ENCODE assay signal across 14 cellular contexts in the genomic region with DNA sequence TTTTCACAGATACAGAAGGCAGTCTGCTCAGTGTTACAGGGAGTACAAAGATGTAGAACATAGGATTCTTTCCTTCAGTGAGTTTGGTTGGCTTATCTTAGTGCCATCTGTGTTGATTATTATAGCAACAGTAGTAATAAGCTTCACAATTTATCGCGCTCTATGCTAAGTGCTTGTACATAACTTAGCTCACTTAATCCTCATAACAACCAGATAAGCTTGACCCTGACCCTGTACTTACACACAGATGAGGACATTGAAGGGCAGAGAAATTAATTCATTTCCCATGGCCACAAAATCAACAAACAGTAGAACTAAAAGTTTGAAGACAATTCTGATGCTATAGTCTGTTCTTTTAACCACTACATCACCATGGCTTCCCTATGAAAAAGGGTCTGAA.
DNase-seq lines count a peak whose midpoint lies in the region; ATAC-seq lines count a peak whose summit lies in the region.
"Had no signal": no experiment of that assay in that cellular context is flagged by ENCODE, and none has a peak within 500 bp of the region (broad histone marks: within the 10 kb centered on the region; RNA-seq: fewer than 3 reads in every experiment).

No MANE protein-coding gene starts in this region.

- intact Hi-C loops in left ventricle myocardium superior (cut with micrococcal nuclease), result loop anchor here (10.0 kb wide), 1 partner anchor 595 kb away; no protein-coding TSS in a partner anchor

- in situ Hi-C loops in ACHN (cut with HindIII; ENCODE audit: low pct_ligation_motif_present, low pct_unique_long_range_greater_than_20kb, low sequenced_read_pairs), result no loop called here

- DNase-seq in NCI-H82 (lab: John Stamatoyannopoulos, UW) (peak; percentile 54), NCI-H82 treated with DMSO at 0.1 percent for 48 hours (lab: John Stamatoyannopoulos, UW; ENCODE audit: unreplicated experiment) (no peak), NCI-H524 treated with DMSO at 0.1 percent for 48 hours (lab: John Stamatoyannopoulos, UW) (peak; percentile 49), left ventricle myocardium superior (no peak), superior temporal gyrus (ENCODE audit: extremely low spot score) (peak; percentile 35), HK-2 (ENCODE audit: unreplicated experiment) (no peak), cortex of kidney (lab: John Stamatoyannopoulos, UW) (no peak), ACHN (no peak)
- DNase-seq: C1 segment of cervical spinal cord; CD4-positive, alpha-beta T cell; DND-41; GDM1; GOT3; H9 had no signal

- ATAC-seq in left ventricle myocardium superior, result peak; percentile 85

Comparison
In these comparisons a context has a peak if more than half of its experiments do, and no peak if none do; other contexts are left out.
1. DNase-seq: peak in NCI-H82 (single experiment), NCI-H524 treated with DMSO at 0.1 percent for 48 hours (single experiment) and superior temporal gyrus (single experiment); none in NCI-H82 treated with DMSO at 0.1 percent for 48 hours (single experiment), left ventricle myocardium superior (single experiment), HK-2 (single experiment), cortex of kidney (single experiment) and ACHN (single experiment).